1 cellular context compared by ENCODE assay signal in the genomic region with DNA sequence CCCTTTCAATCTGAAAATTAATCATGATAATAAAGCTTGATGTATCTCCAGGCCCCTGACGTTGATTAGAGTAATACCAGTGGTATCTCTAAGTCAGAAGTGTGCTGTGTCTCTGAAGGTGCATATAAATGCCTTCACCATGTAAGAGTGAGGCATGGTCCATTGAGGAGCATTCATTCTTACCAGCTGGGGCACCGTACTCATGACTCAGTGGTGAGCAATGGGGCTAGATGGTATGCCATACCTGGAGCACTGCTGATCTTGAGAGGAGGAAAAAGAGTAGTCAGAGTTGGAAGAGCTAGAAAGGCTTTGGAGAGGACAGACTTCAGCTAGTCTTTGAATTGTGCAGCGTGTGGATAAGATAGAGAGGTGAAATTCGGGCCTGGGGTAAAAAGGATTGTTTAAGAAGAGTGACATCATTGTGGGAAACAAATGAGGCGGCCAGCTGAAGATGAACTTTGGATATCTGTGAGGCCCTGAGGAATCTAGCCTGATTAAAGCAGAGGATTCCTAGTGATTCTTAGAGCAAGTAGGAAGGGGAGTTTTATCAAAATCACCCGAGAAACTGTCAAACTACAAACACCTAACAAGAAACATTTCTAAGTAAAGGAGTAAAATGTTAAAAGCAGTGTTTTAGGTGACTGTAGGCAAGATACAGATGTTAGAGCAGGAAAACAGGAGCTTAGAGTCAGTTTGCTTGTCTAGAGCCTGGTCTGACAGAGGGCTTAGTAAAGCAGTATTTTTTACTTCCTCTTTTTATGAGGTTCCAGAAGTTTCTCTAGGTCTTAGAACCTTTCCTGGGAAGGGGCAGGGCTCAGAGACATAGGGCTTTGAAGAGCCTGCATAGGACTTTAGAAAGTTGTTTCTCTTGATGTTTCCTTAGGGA.
TF ChIP-seq lines count a peak whose summit lies in the region.

No MANE protein-coding gene starts in this region.

TF ChIP-seq in IMR-90, 13 proteins besides CTCF, POLR2A, EP300 and RAD21 (continued from another document):
- TF ChIP-seq, protein P1, sequence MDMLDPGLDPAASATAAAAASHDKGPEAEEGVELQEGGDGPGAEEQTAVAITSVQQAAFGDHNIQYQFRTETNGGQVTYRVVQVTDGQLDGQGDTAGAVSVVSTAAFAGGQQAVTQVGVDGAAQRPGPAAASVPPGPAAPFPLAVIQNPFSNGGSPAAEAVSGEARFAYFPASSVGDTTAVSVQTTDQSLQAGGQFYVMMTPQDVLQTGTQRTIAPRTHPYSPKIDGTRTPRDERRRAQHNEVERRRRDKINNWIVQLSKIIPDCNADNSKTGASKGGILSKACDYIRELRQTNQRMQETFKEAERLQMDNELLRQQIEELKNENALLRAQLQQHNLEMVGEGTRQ (IDR thresholded peaks at IDR 0.05; ENCODE audit: low read depth, low read length): peak; percentile 39; the same call in 1 of the 2 replicates
- TF ChIP-seq SMC3 (IDR thresholded peaks at IDR 0.05; ENCODE audit: low read depth, low read length) (no peak), MAFK (IDR thresholded peaks at IDR 0.05; ENCODE audit: low read depth, low read length) (no peak), MAZ (IDR thresholded peaks at IDR 0.05; ENCODE audit: borderline replicate concordance, low read depth, low read length) (no peak), FOS (IDR thresholded peaks at IDR 0.05; ENCODE audit: low read depth, low read length) (peak; percentile 27; the same call in 1 of the 2 replicates), MXI1 (IDR thresholded peaks at IDR 0.05; ENCODE audit: borderline replicate concordance, low read depth, low read length) (no peak), RCOR1 (IDR thresholded peaks at IDR 0.05; ENCODE audit: insufficient replicate concordance, low read length) (peak; percentile 16), BHLHE40 (IDR thresholded peaks at IDR 0.05; ENCODE audit: low read depth, low read length) (no peak), CEBPB (IDR thresholded peaks at IDR 0.05; ENCODE audit: low read depth, low read length) (no peak)
- TF ChIP-seq, protein P2, sequence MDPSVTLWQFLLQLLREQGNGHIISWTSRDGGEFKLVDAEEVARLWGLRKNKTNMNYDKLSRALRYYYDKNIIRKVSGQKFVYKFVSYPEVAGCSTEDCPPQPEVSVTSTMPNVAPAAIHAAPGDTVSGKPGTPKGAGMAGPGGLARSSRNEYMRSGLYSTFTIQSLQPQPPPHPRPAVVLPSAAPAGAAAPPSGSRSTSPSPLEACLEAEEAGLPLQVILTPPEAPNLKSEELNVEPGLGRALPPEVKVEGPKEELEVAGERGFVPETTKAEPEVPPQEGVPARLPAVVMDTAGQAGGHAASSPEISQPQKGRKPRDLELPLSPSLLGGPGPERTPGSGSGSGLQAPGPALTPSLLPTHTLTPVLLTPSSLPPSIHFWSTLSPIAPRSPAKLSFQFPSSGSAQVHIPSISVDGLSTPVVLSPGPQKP (IDR thresholded peaks at IDR 0.05; ENCODE audit: borderline replicate concordance, low read depth, low read length): no peak
